1 cellular context compared by ENCODE assay signal in genomic region chr17:1484586-1485310, GRCh38.
TF ChIP-seq lines count a peak whose summit lies in the region.

No MANE protein-coding gene starts in this region.

TF ChIP-seq in H1, 55 proteins besides CTCF, POLR2A, EP300 and RAD21 (continued from another document):
- TF ChIP-seq RXRA (IDR thresholded peaks at IDR 0.05; ENCODE audit: insufficient read depth, low read depth, low read length) = no peak
- 0 out of 2 replicates have a peak, but pooled peaks have one; percentile 17 for TF ChIP-seq TBP (IDR thresholded peaks at IDR 0.05; ENCODE audit: low read depth, low read length)
- TF ChIP-seq CREB1 (IDR thresholded peaks at IDR 0.05) = no peak
- TF ChIP-seq SIN3A (conservative IDR thresholded peaks at IDR 0.05 in 1 of 2, IDR thresholded peaks at IDR 0.05 in 1 of 2; ENCODE audit: low read depth in 1 of 2, low read length in 2 of 2) = peak in 1 of 2 experiments; percentile 42; a peak in 1 of 4 replicates
- TF ChIP-seq CHD2 (IDR thresholded peaks at IDR 0.05; ENCODE audit: low read length) = no peak
- TF ChIP-seq RNF2 (IDR thresholded peaks at IDR 0.05; ENCODE audit: borderline replicate concordance, low read depth, low read length, missing control alignments, poor library complexity, severe bottlenecking) = no peak
- TF ChIP-seq MAX (IDR thresholded peaks at IDR 0.05) = peak; percentile 65; the same call in 1 of the 2 replicates
- TF ChIP-seq ZNF274 (IDR thresholded peaks at IDR 0.05; ENCODE audit: borderline replicate concordance, extremely low read depth, low read length) = no peak
- TF ChIP-seq USF2 (IDR thresholded peaks at IDR 0.05; ENCODE audit: low read length) = 0 out of 2 replicates have a peak, but pooled peaks have one; percentile 10
- TF ChIP-seq RBBP5 (IDR thresholded peaks at IDR 0.05; ENCODE audit: borderline replicate concordance, low read depth, low read length) = no peak
- TF ChIP-seq NRF1 (IDR thresholded peaks at IDR 0.05; ENCODE audit: low read depth, low read length) = no peak
- TF ChIP-seq KDM4A (IDR thresholded peaks at IDR 0.05; ENCODE audit: low read depth, low read length, severe bottlenecking) = peak; percentile 43
TF ChIP-seq in H1: peak in this region for 5.
